Comparison of ENCODE assay signal across 8 cellular contexts in the genomic region with DNA sequence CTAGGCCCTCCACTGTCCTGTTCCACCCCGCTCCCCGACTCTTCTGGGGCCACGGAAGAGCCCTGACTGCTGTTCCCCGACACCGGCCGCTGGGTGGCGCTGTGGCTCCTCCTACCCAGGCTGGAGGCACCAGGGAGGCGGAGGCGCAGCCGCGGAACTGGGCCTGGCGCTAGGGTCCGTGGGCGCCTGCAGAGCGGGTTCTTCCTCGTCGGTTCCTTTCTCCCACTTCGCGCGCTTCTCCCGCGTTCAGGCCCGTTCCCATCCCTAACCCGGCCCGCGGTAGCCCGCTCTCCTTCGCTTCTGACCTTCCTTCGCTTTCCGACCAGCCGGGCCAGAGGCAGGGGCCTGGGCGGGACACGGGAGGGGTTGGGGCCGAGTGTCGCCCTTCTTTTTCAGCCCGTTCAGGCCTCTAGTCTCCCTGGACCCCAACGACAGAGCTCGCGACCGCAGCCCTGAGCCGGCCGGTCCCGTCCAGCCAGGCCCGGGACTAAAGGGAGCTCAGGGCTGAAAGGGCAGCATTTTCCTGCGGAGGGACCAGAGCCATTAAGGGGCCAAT. TPM values are rescaled to one million over a fixed set of nuclear protein-coding genes. Genes with fewer than 3 reads are reported as not detected.
A peak's percentile ranks its signal among the peaks of the same experiment; 100 is the strongest.
DNase-seq lines count a peak whose midpoint lies in the region; ATAC-seq, FAIRE-seq and TF ChIP-seq lines count a peak whose summit lies in the region.

No MANE protein-coding gene starts in this region.

- H3K4me1 ChIP-seq in kidney (ENCODE audit: control insufficient read depth in 1 of 2, insufficient read depth in 1 of 2, low read depth in 1 of 2, low read length in 2 of 2): no peaks in the 10 kb centered on the region

- H3K36me3 ChIP-seq in kidney (ENCODE audit: control insufficient read depth in 1 of 2, insufficient read depth in 2 of 2, low read length in 2 of 2): no peaks in the 10 kb centered on the region

- H3K27ac ChIP-seq in kidney (ENCODE audit: low read depth in 2 of 2, low read length in 2 of 2): no peak overlapping the region

- DNase-seq in COLO829 (ENCODE audit: low spot score) (peak; percentile 47), KBM-7 (peak; percentile 69), cardiac fibroblast (ENCODE audit: low read depth in 2 of 2) (peak; percentile 59 to 72), kidney (peak; percentile 90), NCI-H1694 treated with DMSO at 0.1 percent for 48 hours (lab: John Stamatoyannopoulos, UW) (no peak)
- peak; percentile 33 for DNase-seq in activated CD4-positive, CD25-positive, alpha-beta regulatory T cell treated with anti-CD3 and anti-CD28 coated beads, Interleukin-2, amount 50 U/mL, for 16 hours (ENCODE audit: low read depth, low spot score)
- peak; percentile 54 to 61 (median 56) for DNase-seq in stimulated activated CD4-positive, alpha-beta T cell treated with anti-CD3 and anti-CD28 coated beads, Interleukin-1b, Interleukin-23, amount 100 ng/mL, for 24 hours (ENCODE audit: low read depth in 4 of 4, low spot score in 1 of 4)

- TF ChIP-seq CTCF in cardiac fibroblast (IDR thresholded peaks at IDR 0.05; ENCODE audit: low read depth, low read length) (peak; percentile 68), kidney (IDR thresholded peaks at IDR 0.05; ENCODE audit: borderline replicate concordance, extremely low read depth, insufficient read depth) (peak; percentile 64)

- no peak for FAIRE-seq in kidney (lab: Jason Lieb, UNC)

- no peaks in the 10 kb centered on the region for H3K9me3 ChIP-seq in kidney (ENCODE audit: control insufficient read depth in 1 of 2, low read length in 2 of 2)

- intact Hi-C loops in kidney (cut with DNase I): no loop called here

- H3K9ac ChIP-seq in kidney (ENCODE audit: low read length in 2 of 2): peak overlapping the region in 1 of 2 donors; percentile 34

- peak overlapping the region; percentile 33 to 47 for H3K4me3 ChIP-seq in cardiac fibroblast (replicated peaks in 1 of 2; ENCODE audit: low read depth in 2 of 2, low read length in 2 of 2)
- peak overlapping the region; percentile 45 to 63 for H3K4me3 ChIP-seq in kidney (ENCODE audit: low read length in 2 of 2)

- in situ Hi-C loops in KBM-7 (cut with MboI; ENCODE audit: low pct_unique_long_range_greater_than_20kb, low sequenced_read_pairs): loop anchor here (25.0 kb wide), 1 partner anchor 549 kb away; no protein-coding TSS in a partner anchor

- ATAC-seq in GM21381 (IDR thresholded peaks at IDR 0.05; ENCODE audit: unreplicated experiment): peak; percentile 89

RNA-seq across cellular contexts. Expression of gene NALF2, which starts 34.3 kb away (rescaled TPM):
- total RNA-seq in kidney: 2.0 TPM
- 1.9 TPM for polyA plus RNA-seq in kidney (ENCODE audit: insufficient read depth, low read depth, low replicate concordance)
